Comparison of ENCODE assay signal across 1 cellular context in genomic region chr11:108500169-108500568, GRCh38.
TF ChIP-seq lines count a peak whose summit lies in the region.

No MANE protein-coding gene starts in this region.

TF ChIP-seq in GM23338, 12 proteins besides CTCF, POLR2A, EP300 and RAD21 (continued from another document):
- TF ChIP-seq ZNF114 (CRISPR knock-in tag; IDR thresholded peaks at IDR 0.05) (no peak), ZNF462 (CRISPR knock-in tag; IDR thresholded peaks at IDR 0.05) (no peak), POLR2AphosphoS5 (IDR thresholded peaks at IDR 0.05; ENCODE audit: low read depth) (no peak), ZNF331 (CRISPR knock-in tag; IDR thresholded peaks at IDR 0.05; ENCODE audit: low read depth) (no peak), JUNB (IDR thresholded peaks at IDR 0.05; ENCODE audit: unreplicated experiment) (no peak), NANOG (IDR thresholded peaks at IDR 0.05; ENCODE audit: borderline replicate concordance) (no peak), ETS1 (IDR thresholded peaks at IDR 0.05) (no peak)
